14 cellular contexts compared by ENCODE assay signal in genomic region chr11:128311742-128312719, GRCh38.
DNase-seq lines count a peak whose midpoint lies in the region; ATAC-seq and TF ChIP-seq lines count a peak whose summit lies in the region.
"Had no signal": no experiment of that assay in that cellular context is flagged by ENCODE, and none has a peak within 500 bp of the region (broad histone marks: within the 10 kb centered on the region; RNA-seq: fewer than 3 reads in every experiment).

No MANE protein-coding gene starts in this region.

- H3K9me3 Mint-ChIP-seq in T-helper 1 cell treated with Interleukin-12 subunit alpha and Interleukin-12 subunit beta and Interleukin-4 antibody, amounts not matched to agents 30 μg/mL and 1 μg/mL, for 36 hours: peaks cover 55% of the 10 kb centered on the region
- H3K9me3 Mint-ChIP-seq in naive thymus-derived CD8-positive, alpha-beta T cell: peaks cover 11 to 45% (median 32%) of the 10 kb centered on the region in 9 donors
- H3K9me3 Mint-ChIP-seq in Caco-2 (ENCODE audit: unreplicated experiment): peaks cover 30% of the 10 kb centered on the region

- no peak overlapping the region for H3K4me3 ChIP-seq in Caco-2 (ENCODE audit: low read depth, low read length)
- H3K4me3 ChIP-seq: right atrium auricular region, upper lobe of right lung had no signal

- peak; percentile 79 for ATAC-seq in GM21529 (IDR thresholded peaks at IDR 0.05; ENCODE audit: unreplicated experiment)
- peak; percentile 63 for ATAC-seq in HG03457 (IDR thresholded peaks at IDR 0.05; ENCODE audit: unreplicated experiment)
- peak; percentile 89 to 97 for ATAC-seq in naive thymus-derived CD8-positive, alpha-beta T cell
- ATAC-seq: upper lobe of right lung, WTC11 had no signal

- H3K36me3 Mint-ChIP-seq in T-helper 1 cell treated with Interleukin-12 subunit alpha and Interleukin-12 subunit beta and Interleukin-4 antibody, amounts not matched to agents 30 μg/mL and 1 μg/mL, for 36 hours (ENCODE audit: low read depth): peaks cover 56% of the 10 kb centered on the region
- H3K36me3 Mint-ChIP-seq in naive thymus-derived CD8-positive, alpha-beta T cell: peaks cover 0 to 32% (median 25%) of the 10 kb centered on the region in 3 donors
- no peaks in the 10 kb centered on the region for H3K36me3 Mint-ChIP-seq in Caco-2 (ENCODE audit: insufficient read depth, unreplicated experiment)

- H3K4me3 Mint-ChIP-seq in T-helper 1 cell treated with Interleukin-12 subunit alpha and Interleukin-12 subunit beta and Interleukin-4 antibody, amounts not matched to agents 30 μg/mL and 1 μg/mL, for 36 hours: peak overlapping the region; percentile 1
- peak overlapping the region in 8 of 10 donors; percentile 1 to 73 (median 56) for H3K4me3 Mint-ChIP-seq in naive thymus-derived CD8-positive, alpha-beta T cell
- H3K4me3 Mint-ChIP-seq in Caco-2 (ENCODE audit: unreplicated experiment): no peak overlapping the region
- H3K4me3 Mint-ChIP-seq: mesothelial cell of epicardium, WTC11 had no signal

- no TSS peak for BruUV-seq in Caco-2 (replicated peaks; lab: Mats Ljungman, UMichigan)

- H3K9me3 ChIP-seq in Caco-2: no peaks in the 10 kb centered on the region; the same call in 1 of the 2 replicates
- H3K9me3 ChIP-seq: right atrium auricular region, upper lobe of right lung had no signal

- H3K4me1 Mint-ChIP-seq in T-helper 1 cell treated with Interleukin-12 subunit alpha and Interleukin-12 subunit beta and Interleukin-4 antibody, amounts not matched to agents 30 μg/mL and 1 μg/mL, for 36 hours (ENCODE audit: low read depth): peaks cover 68% of the 10 kb centered on the region
- peaks cover 32 to 84% (median 80%) of the 10 kb centered on the region in 4 donors for H3K4me1 Mint-ChIP-seq in naive thymus-derived CD8-positive, alpha-beta T cell
- no peaks in the 10 kb centered on the region for H3K4me1 Mint-ChIP-seq in Caco-2 (ENCODE audit: low read depth, unreplicated experiment)

- H3K27ac Mint-ChIP-seq in T-helper 1 cell treated with Interleukin-12 subunit alpha and Interleukin-12 subunit beta and Interleukin-4 antibody, amounts not matched to agents 30 μg/mL and 1 μg/mL, for 36 hours: peak overlapping the region; percentile 84
- peak overlapping the region; percentile 90 to 99 (median 96) for H3K27ac Mint-ChIP-seq in naive thymus-derived CD8-positive, alpha-beta T cell
- no peak overlapping the region for H3K27ac Mint-ChIP-seq in Caco-2 (ENCODE audit: unreplicated experiment)
- H3K27ac Mint-ChIP-seq: mesothelial cell of epicardium, WTC11 had no signal

- no peak for TF ChIP-seq CTCF in Caco-2 (IDR thresholded peaks at IDR 0.05; ENCODE audit: insufficient read depth in 1 of 2, low read depth in 1 of 2, low read length in 1 of 2, severe bottlenecking in 1 of 2, unreplicated experiment in 1 of 2)

- intact Hi-C loops in Caco-2 (cut with micrococcal nuclease; ENCODE audit: unreplicated experiment): no loop called here

- H3K4me1 ChIP-seq in Caco-2: no peaks in the 10 kb centered on the region
- H3K4me1 ChIP-seq: right atrium auricular region, upper lobe of right lung had no signal

- CTCF ChIA-PET in Caco-2 (lab: Charles Lee): no interaction called here

- no peaks in the 10 kb centered on the region for H3K36me3 ChIP-seq in Caco-2 (ENCODE audit: control insufficient read depth, insufficient read depth, low read length)
- H3K36me3 ChIP-seq: right atrium auricular region, upper lobe of right lung had no signal

- H3K27me3 ChIP-seq in Caco-2 (replicated peaks; ENCODE audit: control insufficient read depth, insufficient read depth, low read length): no peaks in the 10 kb centered on the region; the same call in 1 of the 2 replicates
- H3K27me3 ChIP-seq: right atrium auricular region, upper lobe of right lung had no signal

- POLR2A ChIA-PET in naive thymus-derived CD8-positive, alpha-beta T cell (lab: Charles Lee): interaction anchor here (0.9 to 4.2 kb wide), 7 partner anchors 7 to 197 kb away, joined by 3 to 20 read pairs (median 3); no protein-coding TSS in a partner anchor
- POLR2A ChIA-PET in Caco-2 (lab: Charles Lee): no interaction called here

- H3K27me3 Mint-ChIP-seq in T-helper 1 cell treated with Interleukin-12 subunit alpha and Interleukin-12 subunit beta and Interleukin-4 antibody, amounts not matched to agents 30 μg/mL and 1 μg/mL, for 36 hours (ENCODE audit: low read depth): no peaks in the 10 kb centered on the region
- no peaks in the 10 kb centered on the region for H3K27me3 Mint-ChIP-seq in naive thymus-derived CD8-positive, alpha-beta T cell
- H3K27me3 Mint-ChIP-seq in Caco-2 (ENCODE audit: insufficient read depth, unreplicated experiment): peaks cover 3% of the 10 kb centered on the region

- DNase-seq in T-helper 1 cell: no peak
- peak in 2 of 10 donors; percentile 53 to 65 for DNase-seq in naive thymus-derived CD8-positive, alpha-beta T cell
- no peak for DNase-seq in COR-L47 (lab: John Stamatoyannopoulos, UW)
- DNase-seq in stimulated activated CD4-positive, alpha-beta T cell treated with anti-CD3 and anti-CD28 coated beads, Interleukin-12 subunit alpha, Interleukin-12 subunit beta, amount 100 ng/mL, for 4 hours: no peak
- DNase-seq in Caco-2: no peak
- DNase-seq: 8988T, Karpas-422, upper lobe of right lung had no signal
